ENCODE assay signal across 12 cellular contexts in the genomic region with DNA sequence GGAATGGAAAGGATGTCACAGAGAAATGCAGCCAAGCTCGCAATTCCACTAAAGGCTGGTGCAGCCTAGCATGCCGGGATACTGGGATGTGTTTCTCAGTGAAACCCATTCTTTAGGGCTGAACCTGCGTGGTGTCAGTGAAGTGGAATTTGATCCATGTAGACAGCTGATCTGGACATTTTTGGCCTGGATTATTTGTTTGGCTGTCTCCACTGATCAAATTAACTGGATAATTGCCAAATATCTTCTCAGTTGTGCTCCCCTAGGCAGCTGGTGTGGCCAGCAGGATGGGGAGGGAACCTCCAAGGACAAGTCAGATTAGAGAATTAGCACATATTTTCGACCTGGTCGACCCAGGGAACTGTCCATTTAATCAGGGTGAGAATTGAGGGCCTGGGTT.
"Had no signal": no experiment of that assay in that cellular context is flagged by ENCODE, and none has a peak within 500 bp of the region (broad histone marks: within the 10 kb centered on the region; RNA-seq: fewer than 3 reads in every experiment).

No MANE protein-coding gene starts in this region.

- H2AFZ ChIP-seq: parathyroid adenoma had no signal

- H3K9ac ChIP-seq: parathyroid adenoma had no signal

- H3K36me3 ChIP-seq: lower lobe of right lung, tibial nerve, vagina had no signal

- H3K9me3 ChIP-seq: lower lobe of right lung, tibial nerve, vagina had no signal

- H3K27ac ChIP-seq: lower lobe of right lung, parathyroid adenoma, tibial nerve, vagina had no signal

- H3K79me2 ChIP-seq: parathyroid adenoma had no signal

- H3K27me3 ChIP-seq: dorsolateral prefrontal cortex, tibial nerve, vagina had no signal

- DNase-seq: activated CD4-positive, alpha-beta T cell treated with anti-CD3 and anti-CD28 coated beads, Interleukin-2, amount 50 U/mL, for 4 hours; activated CD4-positive, CD25-positive, alpha-beta regulatory T cell treated with anti-CD3 and anti-CD28 coated beads, Interleukin-2, amount 50 U/mL, for 72 hours; activated gamma-delta T cell; activated T-cell treated with anti-CD3 and anti-CD28 coated beads, Interleukin-2, amount 50 U/mL, for 4 hours; amygdala; hippocampal formation; lower lobe of right lung; naive B cell had no signal

- H3K4me1 ChIP-seq: lower lobe of right lung, parathyroid adenoma, tibial nerve, vagina had no signal

- H3K4me3 ChIP-seq: dorsolateral prefrontal cortex, lower lobe of right lung, tibial nerve, vagina had no signal
